9 cellular contexts compared by ENCODE assay signal in the genomic region with DNA sequence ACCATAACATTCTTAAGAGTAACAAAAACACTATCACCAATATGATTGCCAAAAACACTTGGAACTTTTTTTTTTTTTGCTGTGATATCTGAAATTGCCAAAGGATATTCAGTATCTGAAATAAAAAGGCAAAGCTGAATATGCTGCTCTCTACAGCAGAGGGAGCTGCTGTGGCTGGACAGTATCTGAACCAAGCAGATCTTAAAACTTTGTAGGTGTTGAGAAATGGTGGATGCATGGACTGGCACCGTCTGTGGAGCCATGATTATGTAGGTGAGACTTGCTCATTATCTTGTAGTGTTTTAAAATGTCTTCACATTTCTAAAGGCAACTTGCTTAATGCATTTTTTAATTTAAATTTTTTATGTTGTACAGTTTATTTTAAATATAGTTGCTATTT. TPM values are rescaled to one million over a fixed set of nuclear protein-coding genes. Genes with fewer than 3 reads are reported as not detected.
DNase-seq lines count a peak whose midpoint lies in the region; ATAC-seq, FAIRE-seq and TF ChIP-seq lines count a peak whose summit lies in the region.
"Had no signal": no experiment of that assay in that cellular context is flagged by ENCODE, and none has a peak within 500 bp of the region (broad histone marks: within the 10 kb centered on the region; RNA-seq: fewer than 3 reads in every experiment).

No MANE protein-coding gene starts in this region.

- intact Hi-C loops in ovary (cut with DNase I) = no loop called here

- WGBS in ovary, 3 donors = 85 to 91% (median 89%) methylated on average over 1 of the region's 1 CpG

- no peaks in the 10 kb centered on the region for H3K4me1 ChIP-seq in ovary (ENCODE audit: insufficient read depth)

- no peaks in the 10 kb centered on the region for H3K9me3 ChIP-seq in ovary

- H3K4me3 ChIP-seq in ovary = no peak overlapping the region

- FAIRE-seq in frontal cortex (lab: Jason Lieb, UNC) = no peak

- DNase-seq in DMS 273 (lab: John Stamatoyannopoulos, UW; ENCODE audit: unreplicated experiment) = peak; percentile 48
- DNase-seq in HPDE6-E6E7 (ENCODE audit: extremely low spot score) = peak; percentile 11
- peak; percentile 23 for DNase-seq in amniotic epithelial cell (ENCODE audit: low read depth)
- no peak for DNase-seq in left lobe of liver (ENCODE audit: low spot score)
- no peak for DNase-seq in ovary
- DNase-seq in frontal cortex (ENCODE audit: low spot score in 2 of 2) = no peak
- DNase-seq: activated naive CD4-positive, alpha-beta T cell treated with anti-CD3 and anti-CD28 coated beads, Interleukin-2, amount 50 U/mL, for 16 hours; NCI-H1092 had no signal

- no peak for TF ChIP-seq EP300 in ovary (IDR thresholded peaks at IDR 0.05)

- no peak overlapping the region for H3K27ac ChIP-seq in ovary

- no peak for TF ChIP-seq POLR2A in ovary (IDR thresholded peaks at IDR 0.05)

- peak; percentile 39 for ATAC-seq in left lobe of liver
- no peak for ATAC-seq in HG02759 (IDR thresholded peaks at IDR 0.05; ENCODE audit: unreplicated experiment)

- TF ChIP-seq CTCF in ovary (IDR thresholded peaks at IDR 0.05) = no peak

- no peaks in the 10 kb centered on the region for H3K36me3 ChIP-seq in ovary

- no peaks in the 10 kb centered on the region for H3K27me3 ChIP-seq in ovary

RNA-seq across cellular contexts. Expression of a gene that starts 9.2 kb away (rescaled TPM):
- total RNA-seq in left lobe of liver = 22.2 TPM
- 10 to 100 TPM; 37.4 to 66.2 (median 51.2) TPM for total RNA-seq in ovary
- 10 to 100 TPM; 38.6 to 75.0 TPM for polyA plus RNA-seq in ovary
- total RNA-seq in frontal cortex = 37.1 TPM

RNA-seq across cellular contexts. Expression of a gene that starts 21.1 kb away (rescaled TPM):
- total RNA-seq in left lobe of liver = 6.4 TPM
- 10 to 100 TPM; 12.7 to 17.0 (median 14.1) TPM for total RNA-seq in ovary
- 10 to 100 TPM; 11.8 to 15.8 TPM for polyA plus RNA-seq in ovary
- 15.5 TPM for total RNA-seq in frontal cortex

RNA-seq across cellular contexts. Expression of a gene that starts 22.1 kb away (rescaled TPM):
- total RNA-seq in left lobe of liver (89.8 TPM), ovary (100 to 1,000 TPM; 110 to 190 (median 122) TPM), frontal cortex (220 TPM)
- polyA plus RNA-seq in ovary = 100 to 1,000 TPM; 146 to 211 TPM

Comparison
In these comparisons a context has a peak if more than half of its experiments do, and no peak if none do; other contexts are left out.
1. DNase-seq: peak in DMS 273 (single experiment), HPDE6-E6E7 (single experiment) and amniotic epithelial cell (single experiment); none in left lobe of liver (single experiment), ovary (0 of 5) and frontal cortex (0 of 2).